13 cellular contexts compared by ENCODE assay signal in the genomic region with DNA sequence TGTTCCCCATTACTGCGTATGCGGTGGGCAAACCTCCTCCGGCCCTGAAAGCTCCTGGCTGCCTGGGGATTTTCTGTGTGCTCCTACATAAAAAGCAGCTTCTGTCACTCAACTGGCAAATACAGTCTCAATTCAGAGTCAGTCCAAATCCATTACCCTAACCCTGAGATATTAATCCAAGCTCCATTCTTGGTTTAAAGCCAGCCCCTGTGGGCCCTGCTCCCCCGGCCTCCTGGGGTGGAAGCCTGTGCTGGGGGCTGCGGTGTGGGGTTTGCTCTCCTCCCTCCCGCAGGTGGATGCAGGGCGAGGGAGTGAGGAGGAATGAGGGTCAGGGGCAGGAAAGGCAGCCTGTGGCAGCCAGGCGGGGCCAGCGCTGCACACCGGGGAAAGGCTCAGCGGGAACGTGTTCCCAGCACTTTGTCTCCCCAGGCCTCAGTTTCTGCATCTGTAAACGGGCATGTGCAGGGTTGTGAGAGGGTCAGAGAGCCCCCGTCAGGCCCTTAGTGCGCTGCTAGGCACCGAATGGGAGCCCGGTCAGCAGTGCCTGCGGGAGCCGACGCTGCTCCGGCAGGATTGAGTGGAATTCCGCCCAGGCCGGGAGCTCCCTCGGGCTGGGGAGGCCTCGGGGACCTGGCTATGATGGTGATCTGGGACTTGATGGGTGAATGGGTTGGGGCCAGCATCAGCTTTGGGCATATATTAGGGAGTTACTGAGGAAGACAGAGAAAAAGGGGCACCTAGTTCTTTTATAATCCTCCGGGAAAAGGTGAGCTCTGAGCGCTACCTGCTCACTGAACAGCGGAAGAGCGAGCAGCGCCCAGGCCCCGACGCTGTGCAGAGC. TPM values are rescaled to one million over a fixed set of nuclear protein-coding genes. Genes with fewer than 3 reads are reported as not detected.
DNase-seq lines count a peak whose midpoint lies in the region; ATAC-seq, FAIRE-seq and TF ChIP-seq lines count a peak whose summit lies in the region.
"Had no signal": no experiment of that assay in that cellular context is flagged by ENCODE, and none has a peak within 500 bp of the region (broad histone marks: within the 10 kb centered on the region; RNA-seq: fewer than 3 reads in every experiment).

No MANE protein-coding gene starts in this region.

- H3K27me3 Mint-ChIP-seq in HFFc6 (ENCODE audit: insufficient read depth) (peaks cover 13% of the 10 kb centered on the region), memory B cell (peaks cover 7% of the 10 kb centered on the region), Caco-2 (ENCODE audit: insufficient read depth, unreplicated experiment) (no peaks in the 10 kb centered on the region), glutamatergic neuron (ENCODE audit: unreplicated experiment) (peaks cover 9% of the 10 kb centered on the region)

- TF ChIP-seq CTCF in HFFc6 (IDR thresholded peaks at IDR 0.05) = no peak
- no peak for TF ChIP-seq CTCF in Peyer's patch (IDR thresholded peaks at IDR 0.05)
- no peak for TF ChIP-seq CTCF in Caco-2 (IDR thresholded peaks at IDR 0.05; ENCODE audit: insufficient read depth in 1 of 2, low read depth in 1 of 2, low read length in 1 of 2, severe bottlenecking in 1 of 2, unreplicated experiment in 1 of 2)
- no peak for TF ChIP-seq CTCF in glutamatergic neuron (IDR thresholded peaks at IDR 0.05; ENCODE audit: partially characterized antibody, unreplicated experiment)

- peak overlapping the region; percentile 49; the same call in 1 of the 2 replicates for H3K27ac Mint-ChIP-seq in HFFc6
- H3K27ac Mint-ChIP-seq in memory B cell = no peak overlapping the region
- no peak overlapping the region for H3K27ac Mint-ChIP-seq in Caco-2 (ENCODE audit: unreplicated experiment)
- H3K27ac Mint-ChIP-seq in glutamatergic neuron (ENCODE audit: unreplicated experiment) = no peak overlapping the region
- H3K27ac Mint-ChIP-seq: CD4-positive, alpha-beta T cell; T-cell had no signal

- H3K4me3 ChIP-seq in Peyer's patch (no peak overlapping the region), Caco-2 (ENCODE audit: low read depth, low read length) (no peak overlapping the region)

- intact Hi-C loops in Caco-2 (cut with micrococcal nuclease; ENCODE audit: unreplicated experiment) = no loop called here

- ATAC-seq in memory B cell (ENCODE audit: low read depth) = peak; percentile 99
- ATAC-seq: foreskin keratinocyte had no signal

- FAIRE-seq in GM12891 (lab: Jason Lieb, UNC) = peak; percentile 94

- H3K27me3 ChIP-seq in Peyer's patch = no peaks in the 10 kb centered on the region
- no peaks in the 10 kb centered on the region for H3K27me3 ChIP-seq in Caco-2 (replicated peaks; ENCODE audit: control insufficient read depth, insufficient read depth, low read length)

- no peak for DNase-seq in GM12891 (ENCODE audit: insufficient read length, low spot score)
- no peak for DNase-seq in HFFc6
- peak in 2 of 3 donors; percentile 29 to 71 for DNase-seq in Peyer's patch
- peak in 1 of 2 donors; percentile 73 for DNase-seq in memory B cell (ENCODE audit: low spot score in 2 of 2)
- no peak for DNase-seq in globus pallidus (ENCODE audit: low spot score)
- DNase-seq in Caco-2 = no peak
- no peak for DNase-seq in glutamatergic neuron
- no peak for DNase-seq in NCI-H1048 (lab: John Stamatoyannopoulos, UW)
- DNase-seq: activated T-cell treated with anti-CD3 and anti-CD28 coated beads, Interleukin-2, amount 50 U/mL, for 48 hours; CD4-positive, alpha-beta T cell; HCEC 1CT had no signal

- H3K36me3 ChIP-seq in Peyer's patch (no peaks in the 10 kb centered on the region), Caco-2 (ENCODE audit: control insufficient read depth, insufficient read depth, low read length) (no peaks in the 10 kb centered on the region)

- POLR2A ChIA-PET in Caco-2 (lab: Charles Lee) = no interaction called here

- no TSS peak for BruUV-seq in Caco-2 (replicated peaks; lab: Mats Ljungman, UMichigan)

- peaks cover 4% of the 10 kb centered on the region; the same call in 1 of the 2 replicates for H3K9me3 Mint-ChIP-seq in HFFc6
- H3K9me3 Mint-ChIP-seq in memory B cell = peaks cover 4% of the 10 kb centered on the region
- no peaks in the 10 kb centered on the region for H3K9me3 Mint-ChIP-seq in Caco-2 (ENCODE audit: unreplicated experiment)
- H3K9me3 Mint-ChIP-seq in glutamatergic neuron (ENCODE audit: unreplicated experiment) = peaks cover 11% of the 10 kb centered on the region
- H3K9me3 Mint-ChIP-seq: CD4-positive, alpha-beta T cell had no signal

- H3K4me3 Mint-ChIP-seq in HFFc6 (peak overlapping the region; percentile 55; the same call in 1 of the 2 replicates), memory B cell (peak overlapping the region; percentile 56), Caco-2 (ENCODE audit: unreplicated experiment) (no peak overlapping the region), glutamatergic neuron (ENCODE audit: unreplicated experiment) (no peak overlapping the region)
- H3K4me3 Mint-ChIP-seq: T-cell had no signal

- no peaks in the 10 kb centered on the region for H3K36me3 Mint-ChIP-seq in HFFc6 (ENCODE audit: low read depth)
- H3K36me3 Mint-ChIP-seq in memory B cell = peaks cover 4% of the 10 kb centered on the region
- no peaks in the 10 kb centered on the region for H3K36me3 Mint-ChIP-seq in Caco-2 (ENCODE audit: insufficient read depth, unreplicated experiment)
- H3K36me3 Mint-ChIP-seq in glutamatergic neuron (ENCODE audit: unreplicated experiment) = peaks cover 4% of the 10 kb centered on the region
- H3K36me3 Mint-ChIP-seq: T-cell had no signal

- CTCF ChIA-PET in Caco-2 (lab: Charles Lee) = no interaction called here

- H3K4me1 ChIP-seq in Peyer's patch = peaks cover 0 to 16% (median 8%) of the 10 kb centered on the region in 4 donors
- H3K4me1 ChIP-seq in Caco-2 = no peaks in the 10 kb centered on the region
- H3K4me1 ChIP-seq: foreskin keratinocyte had no signal

- TF ChIP-seq POLR2A in GM12891 (IDR thresholded peaks at IDR 0.05; ENCODE audit: low read depth, low read length) = no peak
- no peak for TF ChIP-seq POLR2A in Peyer's patch (IDR thresholded peaks at IDR 0.05)

- peaks cover 17% of the 10 kb centered on the region for H3K4me1 Mint-ChIP-seq in HFFc6 (ENCODE audit: low read depth)
- peaks cover 10% of the 10 kb centered on the region for H3K4me1 Mint-ChIP-seq in memory B cell
- peaks cover 7% of the 10 kb centered on the region for H3K4me1 Mint-ChIP-seq in Caco-2 (ENCODE audit: low read depth, unreplicated experiment)
- H3K4me1 Mint-ChIP-seq in glutamatergic neuron (ENCODE audit: low read depth, unreplicated experiment) = peaks cover 4% of the 10 kb centered on the region

- no peak overlapping the region for H3K27ac ChIP-seq in Peyer's patch
- H3K27ac ChIP-seq: foreskin keratinocyte had no signal

- no peaks in the 10 kb centered on the region for H3K9me3 ChIP-seq in Peyer's patch
- H3K9me3 ChIP-seq in Caco-2 = 0 out of 2 replicates have a peak, but pooled peaks cover under 1% of the 10 kb centered on the region

TF ChIP-seq in GM12891, 5 proteins besides CTCF, POLR2A, EP300 and RAD21:
- TF ChIP-seq SPI1 (IDR thresholded peaks at IDR 0.05; ENCODE audit: low read depth, low read length) = peak; percentile 98; the same call in 1 of the 2 replicates
- peak; percentile 34 for TF ChIP-seq PAX5 (IDR thresholded peaks at IDR 0.05; ENCODE audit: insufficient read depth, low read length, severe bottlenecking)
- no peak for TF ChIP-seq POU2F2 (IDR thresholded peaks at IDR 0.05; ENCODE audit: low read depth, low read length)
- no peak for TF ChIP-seq TAF1 (IDR thresholded peaks at IDR 0.05; ENCODE audit: low read depth, low read length)
- TF ChIP-seq POLR2AphosphoS5 (IDR thresholded peaks at IDR 0.05; ENCODE audit: low read depth, low read length) = no peak

RNA-seq across cellular contexts. Expression of a gene that starts 6.3 kb away (rescaled TPM):
- polyA plus RNA-seq in GM12891 (2012; ENCODE audit: low read depth, missing spikeins) = 3.9 TPM
- 10 to 100 TPM in 4 of 6 experiments, 1 to 10 TPM in 2; 8.5 to 15.2 (median 12.1) TPM for total RNA-seq in HFFc6 (2021; fragmentation: NEBNext Ultra II Directional; extraction: Animal tissue kit (Norgen Biotek cat#: 25700))
- total RNA-seq in Peyer's patch (10 to 100 TPM; 24.3 to 36.5 (median 35.3) TPM), Caco-2 (2022) (23.1 and 24.1 TPM in 2 replicates), glutamatergic neuron (ENCODE audit: unreplicated experiment) (107 TPM)

RNA-seq across cellular contexts. Expression of a gene that starts 37.6 kb away (rescaled TPM):
- polyA plus RNA-seq in GM12891 (2012; ENCODE audit: low read depth, missing spikeins) = 1.1 TPM
- under 1 TPM; 0.09 to 0.35 (median 0.12) TPM for total RNA-seq in HFFc6 (2021; fragmentation: NEBNext Ultra II Directional; extraction: Animal tissue kit (Norgen Biotek cat#: 25700))
- 1 to 10 TPM in 3 of 4 donors, under 1 TPM in 1; 0.35 to 2.5 (median 1.5) TPM for total RNA-seq in Peyer's patch
- total RNA-seq in Caco-2 (2022) = 0.93 and 0.95 TPM in 2 replicates
- 2.6 TPM for total RNA-seq in glutamatergic neuron (ENCODE audit: unreplicated experiment)

Comparison
In these comparisons a context has a peak if more than half of its experiments do, and no peak if none do; other contexts are left out.
1. DNase-seq: peak in Peyer's patch (2 of 3); none in GM12891 (single experiment), HFFc6 (single experiment), globus pallidus (single experiment), Caco-2 (0 of 2), glutamatergic neuron (single experiment) and NCI-H1048 (single experiment).
2. H3K4me3 Mint-ChIP-seq: peak in HFFc6 (single experiment) and memory B cell (single experiment); none in Caco-2 (single experiment) and glutamatergic neuron (single experiment).